ENCODE assay signal across 8 cellular contexts in the genomic region with DNA sequence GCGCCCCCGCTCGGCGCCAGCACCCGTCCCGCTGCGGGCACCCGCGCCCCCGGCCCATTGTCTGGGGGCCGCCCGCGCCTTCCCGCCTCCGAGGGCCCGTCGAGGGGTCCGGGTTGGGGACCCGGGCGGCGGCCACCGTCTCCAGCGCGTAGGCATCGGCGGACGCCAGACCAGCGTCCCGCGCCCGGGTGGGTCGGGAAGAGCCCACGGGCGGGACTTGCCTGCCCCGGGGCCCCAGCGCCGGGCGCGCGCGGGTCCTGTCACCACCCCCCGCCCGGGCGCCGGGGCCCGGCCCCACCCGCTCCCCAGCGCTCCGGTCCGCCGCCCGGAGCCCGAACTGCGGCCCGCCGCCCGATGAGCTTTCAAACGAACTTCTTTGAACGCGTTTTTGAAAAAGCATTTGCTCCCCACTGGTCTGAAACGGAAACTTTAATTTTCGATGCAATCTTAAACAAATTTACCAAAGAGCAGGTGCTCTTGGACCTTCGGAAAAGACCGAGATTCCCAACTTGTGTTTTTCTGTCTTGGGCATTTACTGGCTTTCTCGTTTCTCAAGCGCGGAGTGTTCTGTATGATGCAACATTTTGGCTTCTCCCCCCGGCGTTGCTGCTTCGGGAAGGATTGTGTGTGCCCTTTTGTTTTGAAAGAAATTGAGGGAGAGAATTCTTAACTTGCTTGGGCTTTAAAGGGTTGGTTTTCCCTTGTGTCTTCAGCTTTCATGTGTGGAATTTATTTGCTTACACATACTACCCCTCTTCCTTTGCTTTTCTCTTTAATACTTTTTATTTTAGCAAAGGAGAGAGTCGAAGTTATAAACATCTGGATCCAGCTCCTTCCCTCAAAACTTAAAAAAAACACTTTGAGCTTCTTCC. TPM values are rescaled to one million over a fixed set of nuclear protein-coding genes. Genes with fewer than 3 reads are reported as not detected.
DNase-seq lines count a peak whose midpoint lies in the region; ATAC-seq, FAIRE-seq and TF ChIP-seq lines count a peak whose summit lies in the region.

No MANE protein-coding gene starts in this region.

- H3K36me3 ChIP-seq in PC-9 (ENCODE audit: low read depth) = no peaks in the 10 kb centered on the region
- H3K36me3 ChIP-seq in GM12878 (ENCODE audit: control insufficient read depth in 2 of 2, insufficient read depth in 2 of 2, low read length in 1 of 2) = 0 out of 4 replicates have a peak, but pooled peaks cover 0 to 5% of the 10 kb centered on the region in 2 experiments
- H3K36me3 ChIP-seq in small intestine (ENCODE audit: control insufficient read depth in 2 of 2, insufficient read depth in 2 of 2, low read length in 2 of 2) = no peaks in the 10 kb centered on the region

- SMC1A ChIA-PET in GM12878 (lab: Charles Lee; ENCODE audit: uncharacterized antibody, unreplicated experiment) = interaction anchor here (0.8 to 9.5 kb wide), 16 partner anchors 10 to 90 kb away, joined by 3 to 174 read pairs (median 9); no protein-coding TSS in a partner anchor

- no peaks in the 10 kb centered on the region for H3K9me3 ChIP-seq in PC-9 (ENCODE audit: insufficient read depth, low read depth)
- H3K9me3 ChIP-seq in GM12878 (replicated peaks; ENCODE audit: control insufficient read depth, insufficient read depth, low read length) = no peaks in the 10 kb centered on the region
- H3K9me3 ChIP-seq in small intestine (ENCODE audit: control insufficient read depth, low read depth) = no peaks in the 10 kb centered on the region

- peak; percentile 62 for FAIRE-seq in GM12878 (lab: Jason Lieb, UNC)
- FAIRE-seq in small intestine (lab: Jason Lieb, UNC) = no peak
- no peak for FAIRE-seq in urothelium cell line (lab: Jason Lieb, UNC)

- intact Hi-C loops in PC-9 (cut with micrococcal nuclease; ENCODE audit: unreplicated experiment) = loop anchor here (1.0 to 5.0 kb wide), 5 partner anchors 22 to 81 kb away; no protein-coding TSS in a partner anchor
- intact Hi-C loops in GM12878 (cut with micrococcal nuclease; ENCODE audit: unreplicated experiment) = loop anchor here (1.0 to 5.0 kb wide), 3 partner anchors 41 to 286 kb away; partner anchors contain the start of gene SRRM1

- H2AFZ ChIP-seq in PC-9 (peak overlapping the region; percentile 71), GM12878 (ENCODE audit: control insufficient read depth, low read depth, low read length) (peak overlapping the region; percentile 68)

- POLR2A ChIA-PET in PC-9 (lab: Charles Lee; ENCODE audit: unreplicated experiment) = interaction anchor here (0.5 to 2.4 kb wide), 8 partner anchors 21 to 968 kb away, joined by 3 to 23 read pairs (median 10); partner anchors contain the start of gene NIPAL3
- POLR2A ChIA-PET in GM12878 (lab: Charles Lee) = interaction anchor here (0.8 to 5.1 kb wide), 22 partner anchors 8 to 219 kb away, joined by 3 to 72 read pairs (median 5); no protein-coding TSS in a partner anchor

- TF ChIP-seq POLR2A in GM12878 (IDR thresholded peaks at IDR 0.05; ENCODE audit: low read depth, low read length) = no peak

- CTCF ChIA-PET in PC-9 (lab: Charles Lee) = interaction anchor here (0.6 to 0.9 kb wide), 6 partner anchors 17 to 85 kb away, joined by 3 to 12 read pairs (median 4); no protein-coding TSS in a partner anchor
- CTCF ChIA-PET in GM12878 (lab: Yijun Ruan, JAX) = interaction anchor here (1.0 to 6.4 kb wide), 18 partner anchors 10 to 201 kb away, joined by 3 to 122 read pairs (median 4); no protein-coding TSS in a partner anchor

- peaks cover 3% of the 10 kb centered on the region; the same call in 1 of the 2 replicates for H3F3A ChIP-seq in PC-9 (ENCODE audit: insufficient read depth, low read depth)

- no peak for TF ChIP-seq CTCF in PC-9 (conservative IDR thresholded peaks at IDR 0.05)
- no peak for TF ChIP-seq CTCF in GM12878 (IDR thresholded peaks at IDR 0.05 in 2 of 3, conservative IDR thresholded peaks at IDR 0.05 in 1 of 3; ENCODE audit: control insufficient read depth in 2 of 3, extremely low read depth in 1 of 3, insufficient read depth in 1 of 3, low read depth in 3 of 3, low read length in 3 of 3)

- peaks cover 46% of the 10 kb centered on the region for H3K79me2 ChIP-seq in PC-9 (ENCODE audit: low read depth)
- H3K79me2 ChIP-seq in GM12878 (ENCODE audit: control insufficient read depth, insufficient read depth, low read length) = peaks cover 49% of the 10 kb centered on the region

- RAD21 ChIA-PET in GM12878 (lab: Charles Lee; ENCODE audit: unreplicated experiment) = interaction anchor here (0.6 to 6.6 kb wide), 22 partner anchors 8 to 283 kb away, joined by 3 to 120 read pairs (median 6); partner anchors contain the start of gene SRRM1

- WGBS in GM12878 (ENCODE audit: insufficient coverage, insufficient replicate concordance, low lambda C conversion rate, missing lambda C conversion rate) = 2% methylated on average over 43 of the region's 71 CpGs
- 1 to 2% (median 1%) methylated on average over 36 to 71 of the region's 71 CpGs for WGBS in small intestine, 3 donors

- peak overlapping the region; percentile 60 for H3K27ac ChIP-seq in PC-9
- H3K27ac ChIP-seq in GM12878 (ENCODE audit: control insufficient read depth, insufficient read depth) = peak overlapping the region; percentile 76
- peak overlapping the region in 1 of 2 donors; percentile 92 for H3K27ac ChIP-seq in small intestine (ENCODE audit: low read depth in 1 of 2, low read length in 1 of 2)

- no peaks in the 10 kb centered on the region for H3K36me3 Mint-ChIP-seq in immature natural killer cell

- peaks cover 31% of the 10 kb centered on the region for H3K4me1 ChIP-seq in PC-9 (replicated peaks; ENCODE audit: insufficient read depth)
- H3K4me1 ChIP-seq in GM12878 (ENCODE audit: control insufficient read depth, insufficient read depth, low read length) = peaks cover 35% of the 10 kb centered on the region
- peaks cover 2 to 6% of the 10 kb centered on the region in 2 donors for H3K4me1 ChIP-seq in small intestine (ENCODE audit: control insufficient read depth in 2 of 2, insufficient read depth in 1 of 2, low read depth in 1 of 2, low read length in 1 of 2)

- H3K9me3 Mint-ChIP-seq in immature natural killer cell = no peaks in the 10 kb centered on the region

- peak overlapping the region; percentile 75 for H3K9ac ChIP-seq in GM12878 (ENCODE audit: control insufficient read depth, insufficient read depth, low read length)

- no peaks in the 10 kb centered on the region for H3K9me2 ChIP-seq in PC-9 (ENCODE audit: insufficient read depth)

- H3K27me3 ChIP-seq in PC-9 (ENCODE audit: insufficient read depth, low read depth) (no peaks in the 10 kb centered on the region), GM12878 (replicated peaks in 1 of 2; ENCODE audit: control insufficient read depth in 2 of 2, insufficient read depth in 2 of 2, low read length in 1 of 2) (no peaks in the 10 kb centered on the region), small intestine (ENCODE audit: control insufficient read depth in 2 of 2, insufficient read depth in 2 of 2, low read length in 2 of 2) (no peaks in the 10 kb centered on the region)

- peak overlapping the region; percentile 81 to 89 (median 87) for H3K4me3 Mint-ChIP-seq in immature natural killer cell

- H3K4me3 ChIP-seq in PC-9 = peak overlapping the region; percentile 69
- peak overlapping the region; percentile 77 for H3K4me3 ChIP-seq in GM12878
- peak overlapping the region; percentile 58 to 85 for H3K4me3 ChIP-seq in small intestine (ENCODE audit: low read depth in 1 of 2, low read length in 2 of 2)

- peak overlapping the region in 3 of 6 donors; percentile 21 to 53 (median 34) for H3K27ac Mint-ChIP-seq in immature natural killer cell

- H3K4me1 Mint-ChIP-seq in immature natural killer cell = peaks cover 21 to 26% of the 10 kb centered on the region in 2 donors

- DNase-seq in stimulated activated CD4-positive, alpha-beta T cell treated with anti-CD3 and anti-CD28 coated beads, Interleukin-12 subunit alpha, Interleukin-12 subunit beta, amount 100 ng/mL, for 4 hours = peak; percentile 10
- DNase-seq in stimulated activated CD4-positive, alpha-beta T cell treated with anti-CD3 and anti-CD28 coated beads, Interleukin-4, amount 100 ng/mL, for 24 hours = no peak
- DNase-seq in PC-9 (peak in 1 of 2 experiments; percentile 50), GM12878 (ENCODE audit: low read depth, low spot score) (no peak), immature natural killer cell (peak; percentile 9 to 18 (median 14)), small intestine (peak; percentile 14), urothelium cell line (ENCODE audit: low spot score) (no peak)

- peaks cover 23% of the 10 kb centered on the region for H4K20me1 ChIP-seq in PC-9 (ENCODE audit: insufficient read depth)
- no peaks in the 10 kb centered on the region; the same call in 1 of the 2 replicates for H4K20me1 ChIP-seq in GM12878 (ENCODE audit: control insufficient read depth, insufficient read depth)

- peak overlapping the region; percentile 75 for H3K4me2 ChIP-seq in PC-9
- H3K4me2 ChIP-seq in GM12878 (ENCODE audit: control insufficient read depth, insufficient read depth) = peak overlapping the region; percentile 46; the same call in 1 of the 2 replicates

- in situ Hi-C loops in GM12878 (cut with MboI) = no loop called here

- BruUV-seq in PC-9 (replicated peaks; lab: Mats Ljungman, UMichigan) = TSS peak; percentile 42
- TSS peak; percentile 69 for BruUV-seq in GM12878 (replicated peaks; lab: Mats Ljungman, UMichigan)

- H3K27me3 Mint-ChIP-seq in immature natural killer cell (ENCODE audit: low read depth in 3 of 3) = peaks cover 4 to 18% (median 8%) of the 10 kb centered on the region in 3 donors

- no peak for TF ChIP-seq EP300 in GM12878 (IDR thresholded peaks at IDR 0.05; ENCODE audit: borderline replicate concordance in 1 of 2, control insufficient read depth in 1 of 2, low read depth in 2 of 2, low read length in 2 of 2)

- ATAC-seq in HG03196 (IDR thresholded peaks at IDR 0.05; ENCODE audit: unreplicated experiment) (peak; percentile 6), GM12878 (peak; percentile 2; the same call in 1 of the 3 replicates)

- TF ChIP-seq RAD21 in GM12878 (IDR thresholded peaks at IDR 0.05; ENCODE audit: insufficient read depth, low read depth, low read length) = no peak

RNA-seq across cellular contexts. Expression of gene CLIC4, which starts 0.7 kb away (rescaled TPM):
- total RNA-seq in PC-9 (2021) (94.6 and 123 TPM in 2 replicates), GM12878 (2014; rRNA removed) (58.7 and 75.0 TPM in 2 replicates), GM12878 (2014; rRNA removed; fragmentation: Illumina TruSeq; extraction: Trizol) (79.4 and 81.4 TPM in 2 replicates), GM12878 (2021) (107 and 112 TPM in 2 replicates)
- 47.2 and 52.6 TPM in 2 replicates for total RNA-seq in GM12878 (2013; cell fraction: nucleolus; rRNA removed)
- 17.7 TPM for polyA plus RNA-seq in GM12878 (2011; ENCODE audit: low read depth)
- polyA plus RNA-seq in GM12878 (2011; rRNA removed) (50.2 and 59.5 TPM in 2 replicates), GM12878 (2014; fragmentation: Illumina TruSeq; extraction: Trizol) (92.6 and 119 TPM in 2 replicates), GM12878 (2014; fragmentation: Nextera tagmentation; extraction: Ambion mirVana) (10 to 100 TPM; 20.4 to 26.5 TPM), GM12878 (2014; rRNA removed) (44.1 and 59.9 TPM in 2 replicates), GM12878 (2016; fragmentation: Nextera tagmentation; extraction: Ambion mirVana) (100 to 1,000 TPM in 1 of 2 experiments, 10 to 100 TPM in 1; 97.9 to 102 TPM), immature natural killer cell (1 to 10 TPM in 2 of 3 donors, under 1 TPM in 1; 0.81 to 1.6 (median 1.3) TPM), small intestine (10 to 100 TPM in 2 of 3 donors, 1 to 10 TPM in 1; 2.0 to 47.4 (median 13.2) TPM)
- 24.1 and 32.8 TPM in 2 replicates for polyA plus RNA-seq in GM12878 (2011; cell fraction: cytosol; rRNA removed)
- 18.8 and 20.0 TPM in 2 replicates for polyA plus RNA-seq in GM12878 (2011; cell fraction: nucleus; rRNA removed)
- 35.1 and 43.5 TPM in 2 replicates for polyA plus RNA-seq in GM12878 (2012)
- polyA minus RNA-seq in GM12878 (2011; rRNA and poly(A)+ RNA removed) = 17.1 and 23.8 TPM in 2 replicates
- polyA minus RNA-seq in GM12878 (2011; cell fraction: cytosol; rRNA and poly(A)+ RNA removed) = 18.4 and 21.4 TPM in 2 replicates
- 10.4 and 16.9 TPM in 2 replicates for polyA minus RNA-seq in GM12878 (2011; cell fraction: nucleus; rRNA and poly(A)+ RNA removed)

Comparison
In these comparisons a context has a peak if more than half of its experiments do, and no peak if none do; other contexts are left out.
1. DNase-seq: peak in stimulated activated CD4-positive, alpha-beta T cell treated with anti-CD3 and anti-CD28 coated beads, Interleukin-12 subunit alpha, Interleukin-12 subunit beta, amount 100 ng/mL, for 4 hours (single experiment), immature natural killer cell (3 of 3) and small intestine (single experiment); none in stimulated activated CD4-positive, alpha-beta T cell treated with anti-CD3 and anti-CD28 coated beads, Interleukin-4, amount 100 ng/mL, for 24 hours (single experiment), GM12878 (single experiment) and urothelium cell line (single experiment).
2. Peak in every context shown above with its lines, with median percentiles within 50 percentile points of each other: H3K4me3 ChIP-seq.